In genomic region chr10:99620713-99621453, GRCh38 we compare ENCODE assay signal across 1 cellular context.
TF ChIP-seq lines count a peak whose summit lies in the region.

No MANE protein-coding gene starts in this region.

TF ChIP-seq in HepG2, 621 proteins besides CTCF, POLR2A, EP300 and RAD21 (continued from another document and continues in another):
- TF ChIP-seq ZNF407 (CRISPR knock-in tag; IDR thresholded peaks at IDR 0.05; ENCODE audit: not compliant biosample characterization) (peak; percentile 66), SNAPC2 (CRISPR knock-in tag; IDR thresholded peaks at IDR 0.05) (no peak), ZNF703 (CRISPR knock-in tag; IDR thresholded peaks at IDR 0.05; ENCODE audit: borderline replicate concordance) (peak; percentile 81; the same call in 1 of the 2 replicates), IKZF4 (CRISPR knock-in tag; IDR thresholded peaks at IDR 0.05; ENCODE audit: borderline replicate concordance, low read depth, not compliant biosample characterization) (peak; percentile 65), HMGXB4 (CRISPR knock-in tag; IDR thresholded peaks at IDR 0.05; ENCODE audit: borderline replicate concordance in 1 of 2, low read depth in 1 of 2) (peak in 1 of 2 experiments; percentile 85; a peak in 2 of 4 replicates), SMAD1 (CRISPR knock-in tag; IDR thresholded peaks at IDR 0.05; ENCODE audit: borderline replicate concordance, low read depth) (peak; percentile 77), ZFAT (CRISPR knock-in tag; conservative IDR thresholded peaks at IDR 0.05) (peak; percentile 51; the same call in 1 of the 2 replicates), MLLT10 (CRISPR knock-in tag; IDR thresholded peaks at IDR 0.05) (no peak), CBX5 (CRISPR knock-in tag; IDR thresholded peaks at IDR 0.05; ENCODE audit: borderline replicate concordance) (peak; percentile 78), ZNF780A (CRISPR knock-in tag; IDR thresholded peaks at IDR 0.05) (peak; percentile 82), MED1 (CRISPR knock-in tag; IDR thresholded peaks at IDR 0.05) (peak; percentile 50; the same call in 1 of the 2 replicates), NFKBIZ (CRISPR knock-in tag; IDR thresholded peaks at IDR 0.05) (peak; percentile 67), MAZ (IDR thresholded peaks at IDR 0.05; ENCODE audit: borderline replicate concordance, low read depth, low read length) (peak; percentile 34; the same call in 1 of the 2 replicates), MAZ (CRISPR knock-in tag; IDR thresholded peaks at IDR 0.05; ENCODE audit: low read depth) (peak; percentile 70), MEIS1 (CRISPR knock-in tag; IDR thresholded peaks at IDR 0.05; ENCODE audit: borderline replicate concordance) (peak; percentile 68; the same call in 1 of the 2 replicates), RXRA (CRISPR knock-in tag; IDR thresholded peaks at IDR 0.05) (peak; percentile 41), ZNF513 (CRISPR knock-in tag; conservative IDR thresholded peaks at IDR 0.05) (no peak), ZNF572 (CRISPR knock-in tag; IDR thresholded peaks at IDR 0.05) (peak; percentile 66; the same call in 1 of the 2 replicates), GABPA (IDR thresholded peaks at IDR 0.05; ENCODE audit: low read depth, low read length) (no peak), GABPA (CRISPR knock-in tag; IDR thresholded peaks at IDR 0.05; ENCODE audit: low read depth) (peak; percentile 37; the same call in 1 of the 2 replicates), ZBED4 (CRISPR knock-in tag; IDR thresholded peaks at IDR 0.05; ENCODE audit: borderline replicate concordance) (peak; percentile 93; the same call in 1 of the 2 replicates), ZNF749 (CRISPR knock-in tag; IDR thresholded peaks at IDR 0.05; ENCODE audit: borderline replicate concordance) (no peak; the same call in 1 of the 2 replicates), JUND (CRISPR knock-in tag; IDR thresholded peaks at IDR 0.05) (peak; percentile 70), MLX (CRISPR knock-in tag; IDR thresholded peaks at IDR 0.05) (peak; percentile 24; the same call in 1 of the 2 replicates), FOXM1 (CRISPR knock-in tag; IDR thresholded peaks at IDR 0.05) (peak; percentile 43; the same call in 1 of the 2 replicates), NFRKB (IDR thresholded peaks at IDR 0.05) (no peak), ISX (CRISPR knock-in tag; conservative IDR thresholded peaks at IDR 0.05) (no peak), ZNF263 (CRISPR knock-in tag; IDR thresholded peaks at IDR 0.05) (no peak), HINFP (CRISPR knock-in tag; IDR thresholded peaks at IDR 0.05; ENCODE audit: low read depth) (peak; percentile 86; the same call in 1 of the 2 replicates), ADNP (CRISPR knock-in tag; IDR thresholded peaks at IDR 0.05) (no peak), KLF6 (CRISPR knock-in tag; IDR thresholded peaks at IDR 0.05) (no peak), ZBTB38 (CRISPR knock-in tag; IDR thresholded peaks at IDR 0.05) (no peak), ZBTB8A (CRISPR knock-in tag; IDR thresholded peaks at IDR 0.05; ENCODE audit: borderline replicate concordance, low read depth) (peak; percentile 73; the same call in 1 of the 2 replicates), PLRG1 (conservative IDR thresholded peaks at IDR 0.05) (no peak), ZNF17 (CRISPR knock-in tag; IDR thresholded peaks at IDR 0.05) (no peak), ZBTB39 (CRISPR knock-in tag; IDR thresholded peaks at IDR 0.05) (peak; percentile 85; the same call in 1 of the 2 replicates), PCBP1 (IDR thresholded peaks at IDR 0.05; ENCODE audit: borderline replicate concordance, low read depth, low read length) (peak; percentile 84; the same call in 1 of the 2 replicates), PREB (CRISPR knock-in tag; IDR thresholded peaks at IDR 0.05) (no peak), SRSF4 (IDR thresholded peaks at IDR 0.05; ENCODE audit: low read depth, low read length, poor library complexity, severe bottlenecking) (no peak), ZNF296 (CRISPR knock-in tag; conservative IDR thresholded peaks at IDR 0.05) (no peak), ZFP62 (CRISPR knock-in tag; IDR thresholded peaks at IDR 0.05) (no peak), RBAK (CRISPR knock-in tag; IDR thresholded peaks at IDR 0.05) (no peak)
